1 cellular context compared by ENCODE assay signal in the genomic region with DNA sequence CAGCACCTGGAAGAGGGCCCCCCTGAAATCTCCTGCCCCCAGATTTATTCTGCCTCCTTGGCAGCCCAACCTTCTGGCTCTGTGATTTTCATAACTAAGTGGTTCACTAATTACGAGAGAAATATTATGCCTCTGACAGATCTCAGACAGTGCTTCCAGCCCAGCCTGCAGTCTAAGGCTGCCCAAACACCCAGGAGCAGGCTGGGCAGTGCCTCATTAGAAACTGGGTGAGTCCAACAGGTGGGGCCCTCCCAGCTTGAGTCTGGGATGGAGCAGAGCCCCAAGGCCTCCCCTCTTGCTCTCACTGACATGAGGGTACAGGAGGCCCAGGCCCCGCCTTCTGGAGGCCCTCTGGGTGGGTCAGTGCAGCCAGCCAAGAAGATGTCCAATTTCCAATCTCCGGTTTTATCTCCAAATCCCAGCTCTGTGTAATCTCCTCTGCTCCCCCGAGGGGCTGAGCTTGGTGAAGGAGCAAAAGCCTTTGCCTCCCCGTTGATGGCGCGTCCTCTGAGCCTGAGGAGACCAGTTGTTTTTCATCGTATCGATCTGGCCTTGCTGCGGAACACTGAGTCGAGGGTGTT.
TF ChIP-seq lines count a peak whose summit lies in the region.

No MANE protein-coding gene starts in this region.

TF ChIP-seq in SK-N-SH treated with all-trans-retinoic acid at 6 μM for 48 hours, 23 proteins besides CTCF, POLR2A, EP300 and RAD21 (continued from another document):
- TF ChIP-seq ZNF565 (CRISPR knock-in tag; conservative IDR thresholded peaks at IDR 0.05; ENCODE audit: low read depth) = no peak
- TF ChIP-seq ZNF70 (CRISPR knock-in tag; IDR thresholded peaks at IDR 0.05) = no peak
- TF ChIP-seq RARB (CRISPR knock-in tag; IDR thresholded peaks at IDR 0.05) = no peak
